Comparison of ENCODE assay signal across 8 cellular contexts in the genomic region with DNA sequence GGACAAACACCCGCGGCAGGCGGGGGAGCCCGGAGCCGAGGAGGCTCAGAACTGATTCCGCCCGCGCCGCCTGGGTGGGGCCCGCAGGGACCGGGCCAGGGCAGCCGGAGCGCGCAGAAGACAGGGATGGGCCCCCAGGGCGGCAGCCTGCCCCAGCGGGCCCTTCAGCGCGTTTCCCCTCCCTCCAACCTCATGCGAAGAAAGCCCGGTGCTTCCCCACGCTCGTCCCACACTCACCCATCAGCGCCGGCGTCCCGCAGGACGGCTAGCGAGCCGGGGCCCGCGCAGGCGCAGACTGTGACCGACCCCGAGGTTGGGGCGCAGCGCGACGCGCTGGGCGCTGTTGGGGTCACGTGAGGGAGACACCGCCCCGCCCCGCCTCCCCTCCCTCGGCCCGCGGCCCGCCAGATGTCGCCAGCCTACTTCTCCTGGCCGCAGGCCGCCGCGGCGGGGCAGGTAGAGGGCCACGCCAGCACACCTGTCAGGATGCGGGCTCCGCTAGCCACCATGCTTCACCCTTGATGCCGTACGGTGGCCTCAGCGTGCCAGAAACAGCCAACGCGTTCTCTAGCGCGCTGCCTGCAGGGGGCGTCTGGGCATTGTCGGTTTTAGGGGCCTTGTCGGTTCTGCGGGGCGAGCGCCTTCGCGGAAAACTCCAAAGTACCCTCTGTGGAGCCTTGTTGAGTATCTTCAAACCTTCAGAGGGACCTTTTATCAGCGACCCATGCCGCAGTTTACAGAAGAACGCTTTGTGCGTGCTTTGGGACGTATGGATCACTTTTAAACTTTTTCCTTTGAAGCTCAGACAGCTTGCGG. TPM values are rescaled to one million over a fixed set of nuclear protein-coding genes. Genes with fewer than 3 reads are reported as not detected.
DNase-seq lines count a peak whose midpoint lies in the region; ATAC-seq, FAIRE-seq and TF ChIP-seq lines count a peak whose summit lies in the region.

TSS of gene SLC25A51 (minus strand) at position 297 of the 816 bp plus-strand sequence. CDS start 15,577 bp downstream, outside the sequence.

- peak within 1 kb of the TSS; percentile 86 to 98 (median 91) for H3K4me3 ChIP-seq in BLaER1 treated with 17β-estradiol and CSF1 and Interleukin-3, amounts not matched to agents 10 nM and 100 nM
- H3K4me3 ChIP-seq in colonic mucosa = peak within 1 kb of the TSS; percentile 94

- peak; percentile 90 for TF ChIP-seq CTCF in colonic mucosa (IDR thresholded peaks at IDR 0.05)

- peak; percentile 75 for ATAC-seq in HG03457 (IDR thresholded peaks at IDR 0.05; ENCODE audit: unreplicated experiment)
- ATAC-seq in left colon = peak; percentile 85

- no peaks in the 10 kb centered on the region for H3K27me3 ChIP-seq in BLaER1 treated with 17β-estradiol and CSF1 and Interleukin-3, amounts not matched to agents 10 nM and 100 nM
- H3K27me3 ChIP-seq in colonic mucosa = no peaks in the 10 kb centered on the region

- FAIRE-seq in GM19239 (lab: Jason Lieb, UNC) = peak; percentile 92

- DNase-seq in GM19239 (ENCODE audit: insufficient read length, low spot score) (peak; percentile 92), NCI-H524 (lab: John Stamatoyannopoulos, UW) (peak; percentile 81 to 93), colonic mucosa (peak; percentile 97), left colon (peak; percentile 90 to 96)
- DNase-seq in activated CD4-positive, alpha-beta T cell treated with anti-CD3 and anti-CD28 coated beads for 4 hours = peak; percentile 93 to 95
- peak; percentile 96 to 98 for DNase-seq in stimulated activated CD4-positive, alpha-beta T cell treated with anti-CD3 and anti-CD28 coated beads, Interleukin-2, amount 100 ng/mL, for 24 hours

- peaks cover 3 to 38% (median 26%) of the 10 kb centered on the region in 11 experiments; a peak in 17 of 22 replicates for H4K20me1 ChIP-seq in BLaER1 treated with 17β-estradiol and CSF1 and Interleukin-3, amounts not matched to agents 10 nM and 100 nM

- H3K4me2 ChIP-seq in BLaER1 treated with 17β-estradiol and CSF1 and Interleukin-3, amounts not matched to agents 10 nM and 100 nM = peak within 1 kb of the TSS; percentile 82 to 98 (median 93)

- H3K9ac ChIP-seq in BLaER1 treated with 17β-estradiol and CSF1 and Interleukin-3, amounts not matched to agents 10 nM and 100 nM = peak within 1 kb of the TSS; percentile 83 to 92 (median 89)
- H3K9ac ChIP-seq in colonic mucosa (ENCODE audit: low read depth in 2 of 2, low read length in 2 of 2) = peak within 1 kb of the TSS; percentile 41 to 85

- H3K27ac ChIP-seq in BLaER1 treated with 17β-estradiol and CSF1 and Interleukin-3, amounts not matched to agents 10 nM and 100 nM = peak within 1 kb of the TSS; percentile 59 to 90 (median 84)
- peak within 1 kb of the TSS; percentile 95 for H3K27ac ChIP-seq in colonic mucosa

- intact Hi-C loops in colonic mucosa (cut with DNase I) (loop anchor here (10.0 kb wide), 1 partner anchor 149 kb away; the partner anchor contains the start of gene TRMT10B), left colon (cut with DNase I, micrococcal nuclease) (loop anchor here in 1 of 2 donors (10.0 kb wide), 1 partner anchor 461 kb away; no protein-coding TSS in a partner anchor)

- H3K36me3 ChIP-seq in BLaER1 treated with 17β-estradiol and CSF1 and Interleukin-3, amounts not matched to agents 10 nM and 100 nM = peaks cover 4 to 21% (median 15%) of the 10 kb centered on the region in 11 experiments; a peak in 21 of 22 replicates
- no peaks in the 10 kb centered on the region for H3K36me3 ChIP-seq in colonic mucosa

- peaks cover 35 to 51% (median 41%) of the 10 kb centered on the region in 10 experiments for H3K4me1 ChIP-seq in BLaER1 treated with 17β-estradiol and CSF1 and Interleukin-3, amounts not matched to agents 10 nM and 100 nM
- peaks cover 6% of the 10 kb centered on the region for H3K4me1 ChIP-seq in colonic mucosa

- H3K9me3 ChIP-seq in BLaER1 treated with 17β-estradiol and CSF1 and Interleukin-3, amounts not matched to agents 10 nM and 100 nM (replicated peaks in 1 of 11) = no peaks in the 10 kb centered on the region
- H3K9me3 ChIP-seq in colonic mucosa = no peaks in the 10 kb centered on the region

RNA-seq across cellular contexts. Expression of gene SLC25A51, which starts in this region (rescaled TPM):
- total RNA-seq in colonic mucosa (10 to 100 TPM; 19.4 to 22.7 TPM), left colon (10 to 100 TPM; 19.8 to 23.4 TPM)

Comparison
In these comparisons a context has a peak if more than half of its experiments do, and no peak if none do; other contexts are left out.
1. Peak in every context shown above with its lines: DNase-seq, ATAC-seq, H3K4me3 ChIP-seq and H3K27ac ChIP-seq.